In the genomic region with DNA sequence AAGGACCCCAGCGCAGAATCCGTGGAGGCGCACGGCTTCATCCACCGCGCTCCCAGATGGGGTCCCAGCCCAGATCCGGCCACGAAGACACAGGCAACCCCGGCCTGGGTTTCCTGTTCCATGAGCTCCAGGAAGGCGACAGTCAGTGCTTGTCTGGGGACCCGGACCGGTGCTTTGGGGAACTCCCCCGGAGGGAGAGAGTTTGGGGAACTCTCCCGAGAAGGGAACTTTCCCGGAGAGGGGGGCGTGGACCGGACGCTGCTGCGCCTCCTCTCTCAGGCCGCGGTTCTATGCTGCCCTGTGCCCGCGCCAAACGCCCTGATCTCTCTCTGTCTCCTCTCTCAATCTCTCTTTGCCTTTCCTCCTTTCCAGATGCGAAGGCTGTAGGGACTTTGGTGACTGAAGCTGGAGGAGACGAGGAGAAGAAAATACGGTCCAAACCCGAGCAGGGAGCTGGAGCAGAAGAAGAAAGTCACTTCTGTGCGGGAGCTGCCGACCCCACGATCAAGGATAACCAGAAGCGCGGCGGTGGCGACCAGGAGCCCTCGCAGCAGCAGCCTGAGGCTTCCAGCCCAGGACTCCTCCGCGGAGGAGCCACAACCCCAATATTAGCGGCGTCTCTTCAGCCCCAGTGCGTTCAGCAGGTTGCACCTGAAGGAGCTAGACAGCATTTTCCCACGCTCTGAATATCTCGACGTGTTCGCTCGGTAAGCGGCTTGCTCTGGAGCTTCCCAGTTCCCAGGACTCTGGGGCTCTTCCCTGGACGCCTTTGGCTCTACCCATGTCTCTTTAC, we compare ENCODE assay signal across 9 cellular contexts. TPM values are rescaled to one million over a fixed set of nuclear protein-coding genes. Genes with fewer than 3 reads are reported as not detected.
DNase-seq lines count a peak whose midpoint lies in the region; ATAC-seq, FAIRE-seq and TF ChIP-seq lines count a peak whose summit lies in the region.
"Had no signal": no experiment of that assay in that cellular context is flagged by ENCODE, and none has a peak within 500 bp of the region (broad histone marks: within the 10 kb centered on the region; RNA-seq: fewer than 3 reads in every experiment).

No MANE protein-coding gene starts in this region.

- no peaks in the 10 kb centered on the region for H3K36me3 Mint-ChIP-seq in stimulated activated naive CD8-positive, alpha-beta T cell treated with anti-CD3 and anti-CD28 coated beads, Interleukin-15, Interleukin-2, amounts not matched to agents 100 ng/mL and 50 ng/mL, for 24 hours (ENCODE audit: low read depth)
- H3K36me3 Mint-ChIP-seq in activated naive CD8-positive, alpha-beta T cell: no peaks in the 10 kb centered on the region
- no peaks in the 10 kb centered on the region for H3K36me3 Mint-ChIP-seq in memory B cell
- H3K36me3 Mint-ChIP-seq in Calu3 (ENCODE audit: insufficient read depth, unreplicated experiment): no peaks in the 10 kb centered on the region

- no peak overlapping the region for H3K27ac Mint-ChIP-seq in stimulated activated naive CD8-positive, alpha-beta T cell treated with anti-CD3 and anti-CD28 coated beads, Interleukin-15, Interleukin-2, amounts not matched to agents 100 ng/mL and 50 ng/mL, for 24 hours
- H3K27ac Mint-ChIP-seq in activated naive CD8-positive, alpha-beta T cell: no peak overlapping the region
- no peak overlapping the region for H3K27ac Mint-ChIP-seq in memory B cell
- no peak overlapping the region for H3K27ac Mint-ChIP-seq in Calu3 (ENCODE audit: unreplicated experiment)

- H3K9me3 Mint-ChIP-seq in stimulated activated naive CD8-positive, alpha-beta T cell treated with anti-CD3 and anti-CD28 coated beads, Interleukin-15, Interleukin-2, amounts not matched to agents 100 ng/mL and 50 ng/mL, for 24 hours: no peaks in the 10 kb centered on the region
- no peaks in the 10 kb centered on the region for H3K9me3 Mint-ChIP-seq in activated naive CD8-positive, alpha-beta T cell (ENCODE audit: low read depth)
- H3K9me3 Mint-ChIP-seq in memory B cell (no peaks in the 10 kb centered on the region), Calu3 (ENCODE audit: low read depth, unreplicated experiment) (no peaks in the 10 kb centered on the region)

- H3K27me3 Mint-ChIP-seq in stimulated activated naive CD8-positive, alpha-beta T cell treated with anti-CD3 and anti-CD28 coated beads, Interleukin-15, Interleukin-2, amounts not matched to agents 100 ng/mL and 50 ng/mL, for 24 hours: peaks cover 66% of the 10 kb centered on the region
- peaks cover 22% of the 10 kb centered on the region for H3K27me3 Mint-ChIP-seq in activated naive CD8-positive, alpha-beta T cell
- peaks cover 7% of the 10 kb centered on the region for H3K27me3 Mint-ChIP-seq in memory B cell
- H3K27me3 Mint-ChIP-seq in Calu3 (ENCODE audit: unreplicated experiment): peaks cover 78% of the 10 kb centered on the region

- H3K4me3 Mint-ChIP-seq in stimulated activated naive CD8-positive, alpha-beta T cell treated with anti-CD3 and anti-CD28 coated beads, Interleukin-15, Interleukin-2, amounts not matched to agents 100 ng/mL and 50 ng/mL, for 24 hours: peak overlapping the region; percentile 65
- peak overlapping the region; percentile 75 for H3K4me3 Mint-ChIP-seq in activated naive CD8-positive, alpha-beta T cell
- H3K4me3 Mint-ChIP-seq in memory B cell: peak overlapping the region; percentile 57
- H3K4me3 Mint-ChIP-seq in Calu3 (ENCODE audit: low read depth, unreplicated experiment): no peak overlapping the region

- DNase-seq in stimulated activated naive CD8-positive, alpha-beta T cell treated with anti-CD3 and anti-CD28 coated beads, Interleukin-15, Interleukin-2, amounts not matched to agents 100 U/mL and 50 U/mL, for 24 hours: no peak
- no peak for DNase-seq in memory B cell (ENCODE audit: low spot score in 2 of 2)
- DNase-seq in small intestine: no peak
- DNase-seq in effector CD4-positive, alpha-beta T cell: no peak
- no peak for DNase-seq in NCI-H1694 (lab: John Stamatoyannopoulos, UW)
- DNase-seq in Calu3: no peak
- DNase-seq: GDM1 had no signal

- intact Hi-C loops in Calu3 (cut with micrococcal nuclease; ENCODE audit: unreplicated experiment): no loop called here

- no peak for ATAC-seq in stimulated activated naive CD8-positive, alpha-beta T cell treated with anti-CD3 and anti-CD28 coated beads, Interleukin-15, Interleukin-2, amounts not matched to agents 100 U/mL and 50 U/mL, for 24 hours
- peak; percentile 43 for ATAC-seq in memory B cell (ENCODE audit: low read depth)

- CTCF ChIA-PET in Calu3 (lab: Charles Lee): no interaction called here

- no peak for FAIRE-seq in small intestine (lab: Jason Lieb, UNC)

- no peak overlapping the region for H3K4me3 ChIP-seq in small intestine (ENCODE audit: low read depth in 1 of 2, low read length in 2 of 2)

- peaks cover 0 to 14% of the 10 kb centered on the region in 2 donors for H3K27me3 ChIP-seq in small intestine (ENCODE audit: control insufficient read depth in 2 of 2, insufficient read depth in 2 of 2, low read length in 2 of 2)

- TF ChIP-seq CTCF in Calu3 (IDR thresholded peaks at IDR 0.05; ENCODE audit: unreplicated experiment): no peak

- H3K4me1 ChIP-seq in small intestine (ENCODE audit: control insufficient read depth in 2 of 2, insufficient read depth in 1 of 2, low read depth in 1 of 2, low read length in 1 of 2): no peaks in the 10 kb centered on the region

- no peak overlapping the region for H3K27ac ChIP-seq in small intestine (ENCODE audit: low read depth in 1 of 2, low read length in 1 of 2)

- BruUV-seq in Calu3 (replicated peaks; lab: Mats Ljungman, UMichigan): no TSS peak

- H3K9me3 ChIP-seq in small intestine (ENCODE audit: control insufficient read depth, low read depth): no peaks in the 10 kb centered on the region

- peaks cover 9% of the 10 kb centered on the region for H3K4me1 Mint-ChIP-seq in stimulated activated naive CD8-positive, alpha-beta T cell treated with anti-CD3 and anti-CD28 coated beads, Interleukin-15, Interleukin-2, amounts not matched to agents 100 ng/mL and 50 ng/mL, for 24 hours (ENCODE audit: low read depth)
- H3K4me1 Mint-ChIP-seq in activated naive CD8-positive, alpha-beta T cell (ENCODE audit: low read depth): peaks cover 14% of the 10 kb centered on the region
- H3K4me1 Mint-ChIP-seq in memory B cell (peaks cover 10% of the 10 kb centered on the region), Calu3 (ENCODE audit: low read depth, unreplicated experiment) (no peaks in the 10 kb centered on the region)

- WGBS in small intestine, 3 donors: 2 to 38% (median 13%) methylated on average over 32 to 48 of the region's 48 CpGs

- H3K36me3 ChIP-seq in small intestine (ENCODE audit: control insufficient read depth in 2 of 2, insufficient read depth in 2 of 2, low read length in 2 of 2): no peaks in the 10 kb centered on the region

RNA-seq across cellular contexts. Expression of a gene that starts 47.6 kb away (rescaled TPM):
- polyA plus RNA-seq in small intestine: 1 to 10 TPM; 4.9 to 5.0 (median 4.9) TPM
- 9.8 and 10.0 TPM in 2 replicates for total RNA-seq in Calu3 (2022)
